Comparison of ENCODE assay signal across 8 cellular contexts in genomic region chr17:35809855-35810461, GRCh38. TPM values are rescaled to one million over a fixed set of nuclear protein-coding genes. Genes with fewer than 3 reads are reported as not detected.
DNase-seq lines count a peak whose midpoint lies in the region; ATAC-seq, FAIRE-seq and TF ChIP-seq lines count a peak whose summit lies in the region.

No MANE protein-coding gene starts in this region.

- POLR2A ChIA-PET in RWPE1 (lab: Yijun Ruan, JAX; ENCODE audit: low non-redundant PET): no interaction called here

- H3K36me3 ChIP-seq in esophagus (ENCODE audit: control insufficient read depth in 2 of 2, insufficient read depth in 2 of 2, low read length in 1 of 2) (no peaks in the 10 kb centered on the region), pancreas (no peaks in the 10 kb centered on the region)

- 1% methylated on average over 24 of the region's 24 CpGs for WGBS in esophagus, 2 donors
- 0 to 1% methylated on average over 20 to 24 of the region's 24 CpGs for WGBS in pancreas, 2 donors

- no peaks in the 10 kb centered on the region for H3K9me3 Mint-ChIP-seq in activated CD4-positive, alpha-beta T cell treated with anti-CD3 and anti-CD28 coated beads, Interleukin-2, amount 10 ng/mL, durations not matched to agents 24 days and 14 days

- H3K27me3 ChIP-seq in esophagus (ENCODE audit: control insufficient read depth in 1 of 2, insufficient read depth in 2 of 2, low read length in 2 of 2) (no peaks in the 10 kb centered on the region), pancreas (no peaks in the 10 kb centered on the region)

- H3K4me3 ChIP-seq in esophagus (ENCODE audit: low read depth in 1 of 2, low read length in 2 of 2) (peak overlapping the region; percentile 86 to 90), pancreas (peak overlapping the region; percentile 59 to 82 (median 72))

- H3K9me3 ChIP-seq in esophagus (ENCODE audit: control insufficient read depth in 2 of 2, insufficient read depth in 1 of 2, low read depth in 1 of 2, low read length in 1 of 2) (no peaks in the 10 kb centered on the region), pancreas (no peaks in the 10 kb centered on the region)

- H3K4me3 Mint-ChIP-seq in activated CD4-positive, alpha-beta T cell treated with anti-CD3 and anti-CD28 coated beads, Interleukin-2, amount 10 ng/mL, durations not matched to agents 24 days and 14 days: peak overlapping the region; percentile 99

- CTCF ChIA-PET in RWPE1 (lab: Yijun Ruan, JAX): interaction anchor here (1.1 to 2.9 kb wide), 3 partner anchors 40 to 47 kb away, joined by 4 to 54 read pairs (median 27); no protein-coding TSS in a partner anchor

- H3K4me1 ChIP-seq in esophagus (ENCODE audit: control insufficient read depth in 2 of 2, insufficient read depth in 2 of 2, low read length in 1 of 2): no peaks in the 10 kb centered on the region
- peaks cover 8 to 22% (median 19%) of the 10 kb centered on the region in 3 donors for H3K4me1 ChIP-seq in pancreas

- peak overlapping the region; percentile 97 for H3K27ac Mint-ChIP-seq in activated CD4-positive, alpha-beta T cell treated with anti-CD3 and anti-CD28 coated beads, Interleukin-2, amount 10 ng/mL, durations not matched to agents 24 days and 14 days

- H3K27ac ChIP-seq in RWPE1: peak overlapping the region; percentile 93
- H3K27ac ChIP-seq in esophagus (ENCODE audit: low read depth in 2 of 2, low read length in 1 of 2): peak overlapping the region; percentile 96
- peak overlapping the region; percentile 75 to 92 (median 89) for H3K27ac ChIP-seq in pancreas

- TF ChIP-seq CTCF in RWPE1 (conservative IDR thresholded peaks at IDR 0.05; ENCODE audit: low read depth): no peak
- no peak for TF ChIP-seq CTCF in pancreas (IDR thresholded peaks at IDR 0.05)

- no peak for DNase-seq in activated CD4-positive, alpha-beta T cell treated with anti-CD3 and anti-CD28 coated beads, Interleukin-2, amount 10 ng/mL, durations not matched to agents 24 days and 14 days
- no peak for DNase-seq in activated CD4-positive, alpha-beta T cell treated with anti-CD3 and anti-CD28 coated beads for 1 hour
- no peak for DNase-seq in RWPE1 (ENCODE audit: low spot score)
- no peak for DNase-seq in pancreas
- DNase-seq in Ammon's horn (ENCODE audit: low spot score): no peak
- no peak for DNase-seq in DMS79 (lab: John Stamatoyannopoulos, UW)
- no peak for DNase-seq in SW 1271 (lab: John Stamatoyannopoulos, UW)

- H3K36me3 Mint-ChIP-seq in activated CD4-positive, alpha-beta T cell treated with anti-CD3 and anti-CD28 coated beads, Interleukin-2, amount 10 ng/mL, durations not matched to agents 24 days and 14 days (ENCODE audit: low read depth): peaks cover 27% of the 10 kb centered on the region

- peaks cover 49% of the 10 kb centered on the region for H3K4me1 Mint-ChIP-seq in activated CD4-positive, alpha-beta T cell treated with anti-CD3 and anti-CD28 coated beads, Interleukin-2, amount 10 ng/mL, durations not matched to agents 24 days and 14 days

- ATAC-seq in pancreas: peak; percentile 11 to 20 (median 15)

- FAIRE-seq in pancreas (lab: Jason Lieb, UNC): no peak

- intact Hi-C loops in activated CD4-positive, alpha-beta T cell treated with anti-CD3 and anti-CD28 coated beads, Interleukin-2, amount 10 ng/mL, durations not matched to agents 24 days and 14 days (cut with micrococcal nuclease): loop anchor here (1.0 to 10.0 kb wide), 3 partner anchors 46 to 565 kb away; partner anchors contain the start of genes SLFN12L and SLFN5
- intact Hi-C loops in pancreas (cut with DNase I): no loop called here

- H3K27me3 Mint-ChIP-seq in activated CD4-positive, alpha-beta T cell treated with anti-CD3 and anti-CD28 coated beads, Interleukin-2, amount 10 ng/mL, durations not matched to agents 24 days and 14 days: no peaks in the 10 kb centered on the region

RNA-seq across cellular contexts. Expression of gene TAF15, which starts 0.7 kb away (rescaled TPM):
- 326 and 338 TPM in 2 replicates for total RNA-seq in activated CD4-positive, alpha-beta T cell treated with anti-CD3 and anti-CD28 coated beads, Interleukin-2, amount 10 ng/mL, durations not matched to agents 24 days and 14 days
- 100 to 1,000 TPM in 1 of 2 donors, 10 to 100 TPM in 1; 89.5 to 110 TPM for polyA plus RNA-seq in esophagus
- 10 to 100 TPM; 62.9 to 85.2 (median 69.0) TPM for total RNA-seq in pancreas
- polyA plus RNA-seq in pancreas: 10 to 100 TPM; 73.5 to 88.1 TPM

RNA-seq across cellular contexts. Expression of gene MMP28, which starts 14.5 kb away (rescaled TPM):
- total RNA-seq in activated CD4-positive, alpha-beta T cell treated with anti-CD3 and anti-CD28 coated beads, Interleukin-2, amount 10 ng/mL, durations not matched to agents 24 days and 14 days: not detected in 2 replicates
- 10 to 100 TPM; 14.8 to 21.7 TPM for polyA plus RNA-seq in esophagus
- 1 to 10 TPM in 2 of 6 donors, under 1 TPM in 4; 0.20 to 2.5 (median 0.78) TPM for total RNA-seq in pancreas
- polyA plus RNA-seq in pancreas: 1 to 10 TPM; 3.0 to 3.8 TPM

RNA-seq across cellular contexts. Expression of gene C17orf50, which starts 49.3 kb away (rescaled TPM):
- total RNA-seq in activated CD4-positive, alpha-beta T cell treated with anti-CD3 and anti-CD28 coated beads, Interleukin-2, amount 10 ng/mL, durations not matched to agents 24 days and 14 days: not detected in 2 replicates
- under 1 TPM in 1 of 2 donors, not detected in 1; 0.14 TPM for polyA plus RNA-seq in esophagus
- total RNA-seq in pancreas: under 1 TPM in 2 of 6 donors, not detected in 4; 0.17 to 0.28 TPM
- polyA plus RNA-seq in pancreas: under 1 TPM in 1 of 2 donors, not detected in 1; 0.12 TPM

RNA-seq across cellular contexts. Expression of gene GAS2L2, which starts 56.9 kb away (rescaled TPM):
- not detected in 2 replicates for total RNA-seq in activated CD4-positive, alpha-beta T cell treated with anti-CD3 and anti-CD28 coated beads, Interleukin-2, amount 10 ng/mL, durations not matched to agents 24 days and 14 days
- polyA plus RNA-seq in esophagus (under 1 TPM; 0.01 to 0.08 TPM), pancreas (under 1 TPM in 1 of 2 donors, not detected in 1; 0.33 TPM)
- under 1 TPM; 0.03 to 0.15 (median 0.07) TPM for total RNA-seq in pancreas

RNA-seq across cellular contexts. Expression of gene HEATR9, which starts 58.7 kb away (rescaled TPM):
- total RNA-seq in activated CD4-positive, alpha-beta T cell treated with anti-CD3 and anti-CD28 coated beads, Interleukin-2, amount 10 ng/mL, durations not matched to agents 24 days and 14 days: 0.14 TPM in 1 of 2 replicates, not detected in the other
- polyA plus RNA-seq in esophagus (under 1 TPM; 0.05 to 0.08 TPM), pancreas (not detected)
- total RNA-seq in pancreas: not detected
